In genomic region chr1:168301664-168302320, GRCh38 we compare ENCODE assay signal across 13 cellular contexts. TPM values are rescaled to one million over a fixed set of nuclear protein-coding genes. Genes with fewer than 3 reads are reported as not detected.
DNase-seq lines count a peak whose midpoint lies in the region; ATAC-seq, FAIRE-seq and TF ChIP-seq lines count a peak whose summit lies in the region.
"Had no signal": no experiment of that assay in that cellular context is flagged by ENCODE, and none has a peak within 500 bp of the region (broad histone marks: within the 10 kb centered on the region; RNA-seq: fewer than 3 reads in every experiment).

No MANE protein-coding gene starts in this region.

- H3K79me1 ChIP-seq in mesendoderm (ENCODE audit: low read length) = no peaks in the 10 kb centered on the region

- peak; percentile 72 for FAIRE-seq in bronchial epithelial cell (lab: Jason Lieb, UNC)
- FAIRE-seq: kidney had no signal

- H3K4me3 ChIP-seq in bronchial epithelial cell (ENCODE audit: low read depth, low read length) (no peak overlapping the region), mesendoderm (ENCODE audit: low read length) (no peak overlapping the region)

- DNase-seq in EH (ENCODE audit: low read depth) (peak; percentile 97), NCI-H1048 (lab: John Stamatoyannopoulos, UW) (peak; percentile 59), bronchial epithelial cell (ENCODE audit: low read depth) (peak; percentile 97), mesendoderm (peak; percentile 82), GM10248 (ENCODE audit: extremely low spot score) (no peak)
- DNase-seq in central memory CD4-positive, alpha-beta T cell = no peak
- DNase-seq: activated T-cell treated with anti-CD3 and anti-CD28 coated beads, Interleukin-2, amount 50 U/mL, for 72 hours; DMS53; kidney; NCI-H1417 treated with DMSO at 0.1 percent for 48 hours; WERI-Rb-1 had no signal

- ATAC-seq in HG02678 (IDR thresholded peaks at IDR 0.05; ENCODE audit: unreplicated experiment) = no peak
- no peak for ATAC-seq in HG03469 (IDR thresholded peaks at IDR 0.05; ENCODE audit: unreplicated experiment)
- ATAC-seq: activated T-cell treated with anti-CD3 and anti-CD28 coated beads, Interleukin-2, amount 50 U/mL, for 72 hours had no signal

- no peak overlapping the region for H2BK120ac ChIP-seq in mesendoderm (ENCODE audit: low read depth, low read length)

- no peak overlapping the region for H2BK5ac ChIP-seq in mesendoderm (ENCODE audit: low read length)

- no peak overlapping the region for H3K18ac ChIP-seq in mesendoderm (ENCODE audit: low read length)

- no peak for TF ChIP-seq CTCF in bronchial epithelial cell (IDR thresholded peaks at IDR 0.05; ENCODE audit: insufficient read depth, low read length, severe bottlenecking)
- no peak for TF ChIP-seq CTCF in GM10248 (IDR thresholded peaks at IDR 0.05; ENCODE audit: control extremely low read depth, extremely low read depth, low read depth, missing control alignments)

- H3K4ac ChIP-seq in mesendoderm (ENCODE audit: low read depth, low read length) = no peak overlapping the region

- CTCF ChIA-PET in GM10248 (lab: Yijun Ruan, JAX) = interaction anchor here (1.1 to 1.6 kb wide), 2 partner anchors 10 to 67 kb away, joined by 3 to 4 read pairs; no protein-coding TSS in a partner anchor

- H3K56ac ChIP-seq in mesendoderm (ENCODE audit: low read length) = no peak overlapping the region

- no peaks in the 10 kb centered on the region for H3K79me2 ChIP-seq in mesendoderm (ENCODE audit: control insufficient read depth, insufficient read depth, low read length)

- H3K36me3 ChIP-seq in bronchial epithelial cell (ENCODE audit: control insufficient read depth, insufficient read depth, low read length) (no peaks in the 10 kb centered on the region), mesendoderm (ENCODE audit: control insufficient read depth, insufficient read depth, low read length) (no peaks in the 10 kb centered on the region)
- H3K36me3 ChIP-seq: WERI-Rb-1 had no signal

- no peaks in the 10 kb centered on the region for H3K4me1 ChIP-seq in mesendoderm (ENCODE audit: control insufficient read depth, low read depth, low read length)

- H3K23ac ChIP-seq in mesendoderm (ENCODE audit: low read length) = no peak overlapping the region

- H3K4me2 ChIP-seq in mesendoderm (ENCODE audit: low read length) = no peak overlapping the region

- WGBS in mesendoderm (ENCODE audit: extremely low coverage, insufficient coverage, low lambda C conversion rate) = no CpG with 5 or more reads among the region's 3 CpGs

- no peaks in the 10 kb centered on the region for H3K27me3 ChIP-seq in bronchial epithelial cell (ENCODE audit: control insufficient read depth, insufficient read depth, low read length)
- no peaks in the 10 kb centered on the region for H3K27me3 ChIP-seq in mesendoderm (ENCODE audit: insufficient read depth, low read length, poor library complexity)

- H4K8ac ChIP-seq in mesendoderm (ENCODE audit: low read depth, low read length) = no peak overlapping the region

- no peak overlapping the region for H3K9ac ChIP-seq in mesendoderm (ENCODE audit: low read length)

- H4K5ac ChIP-seq in mesendoderm (ENCODE audit: low read length) = no peak overlapping the region

- no peak overlapping the region for H2AK5ac ChIP-seq in mesendoderm (ENCODE audit: low read length)

- POLR2A ChIA-PET in GM10248 (lab: Yijun Ruan, JAX) = no interaction called here

- H2BK15ac ChIP-seq in mesendoderm (replicated peaks; ENCODE audit: low read depth) = no peak overlapping the region

- H3K27ac ChIP-seq in mesendoderm (ENCODE audit: low read depth, low read length) = no peak overlapping the region
- H3K27ac ChIP-seq: WERI-Rb-1 had no signal

RNA-seq across cellular contexts. Expression of gene TBX19, which starts 21.1 kb away (rescaled TPM):
- total RNA-seq in bronchial epithelial cell = 0.51 and 0.79 TPM in 2 replicates
- polyA plus RNA-seq in mesendoderm (2013, experiment 1 of 2) = 0.35 TPM
- polyA plus RNA-seq in mesendoderm (2013, experiment 2 of 2) = 0.34 TPM

Comparison
In these comparisons a context has a peak if more than half of its experiments do, and no peak if none do; other contexts are left out.
1. DNase-seq: peak in EH (single experiment), NCI-H1048 (single experiment), bronchial epithelial cell (single experiment) and mesendoderm (single experiment); none in central memory CD4-positive, alpha-beta T cell (single experiment) and GM10248 (single experiment).